ENCODE assay signal across 1 cellular context in the genomic region with DNA sequence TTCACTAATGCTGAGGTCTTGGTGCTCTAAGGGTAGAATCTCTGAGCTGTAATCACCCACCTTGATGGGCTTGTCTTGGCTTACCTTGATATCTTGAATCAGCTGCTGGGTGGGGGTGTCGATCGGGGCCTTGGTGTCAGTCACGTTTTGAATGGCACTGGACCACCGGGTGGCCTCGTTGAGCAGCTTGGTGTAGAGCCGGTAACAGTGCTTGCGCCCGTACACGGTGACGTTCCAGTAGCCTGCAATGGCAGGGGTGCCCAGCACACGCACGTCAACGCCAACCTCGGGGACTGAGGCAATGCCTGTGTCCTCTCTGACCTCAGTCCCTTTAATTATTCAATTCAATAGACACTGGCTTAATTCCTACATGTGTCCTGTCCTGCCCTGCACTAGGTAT.
TF ChIP-seq lines count a peak whose summit lies in the region.

No MANE protein-coding gene starts in this region.

TF ChIP-seq in HepG2, 621 proteins besides CTCF, POLR2A, EP300 and RAD21 (continued from another document):
- TF ChIP-seq, protein P1, sequence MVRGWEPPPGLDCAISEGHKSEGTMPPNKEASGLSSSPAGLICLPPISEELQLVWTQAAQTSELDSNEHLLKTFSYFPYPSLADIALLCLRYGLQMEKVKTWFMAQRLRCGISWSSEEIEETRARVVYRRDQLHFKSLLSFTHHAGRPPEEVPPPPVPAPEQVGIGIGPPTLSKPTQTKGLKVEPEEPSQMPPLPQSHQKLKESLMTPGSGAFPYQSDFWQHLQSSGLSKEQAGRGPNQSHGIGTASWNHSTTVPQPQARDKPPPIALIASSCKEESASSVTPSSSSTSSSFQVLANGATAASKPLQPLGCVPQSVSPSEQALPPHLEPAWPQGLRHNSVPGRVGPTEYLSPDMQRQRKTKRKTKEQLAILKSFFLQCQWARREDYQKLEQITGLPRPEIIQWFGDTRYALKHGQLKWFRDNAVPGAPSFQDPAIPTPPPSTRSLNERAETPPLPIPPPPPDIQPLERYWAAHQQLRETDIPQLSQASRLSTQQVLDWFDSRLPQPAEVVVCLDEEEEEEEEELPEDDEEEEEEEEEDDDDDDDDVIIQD (CRISPR knock-in tag; IDR thresholded peaks at IDR 0.05; ENCODE audit: low read depth), result no peak
- TF ChIP-seq SETDB1 (CRISPR knock-in tag; IDR thresholded peaks at IDR 0.05; ENCODE audit: borderline replicate concordance) (no peak), NFE2L2 (IDR thresholded peaks at IDR 0.05; ENCODE audit: low read length) (no peak), TGIF2 (CRISPR knock-in tag; IDR thresholded peaks at IDR 0.05) (no peak), NBN (conservative IDR thresholded peaks at IDR 0.05) (no peak), KLF16 (CRISPR knock-in tag; IDR thresholded peaks at IDR 0.05) (no peak), ZNF883 (CRISPR knock-in tag; IDR thresholded peaks at IDR 0.05; ENCODE audit: not compliant biosample characterization) (no peak), YEATS2 (CRISPR knock-in tag; IDR thresholded peaks at IDR 0.05; ENCODE audit: borderline replicate concordance) (no peak), ZNF781 (CRISPR knock-in tag; IDR thresholded peaks at IDR 0.05; ENCODE audit: borderline replicate concordance, not compliant biosample characterization) (no peak)
- TF ChIP-seq, protein P2, sequence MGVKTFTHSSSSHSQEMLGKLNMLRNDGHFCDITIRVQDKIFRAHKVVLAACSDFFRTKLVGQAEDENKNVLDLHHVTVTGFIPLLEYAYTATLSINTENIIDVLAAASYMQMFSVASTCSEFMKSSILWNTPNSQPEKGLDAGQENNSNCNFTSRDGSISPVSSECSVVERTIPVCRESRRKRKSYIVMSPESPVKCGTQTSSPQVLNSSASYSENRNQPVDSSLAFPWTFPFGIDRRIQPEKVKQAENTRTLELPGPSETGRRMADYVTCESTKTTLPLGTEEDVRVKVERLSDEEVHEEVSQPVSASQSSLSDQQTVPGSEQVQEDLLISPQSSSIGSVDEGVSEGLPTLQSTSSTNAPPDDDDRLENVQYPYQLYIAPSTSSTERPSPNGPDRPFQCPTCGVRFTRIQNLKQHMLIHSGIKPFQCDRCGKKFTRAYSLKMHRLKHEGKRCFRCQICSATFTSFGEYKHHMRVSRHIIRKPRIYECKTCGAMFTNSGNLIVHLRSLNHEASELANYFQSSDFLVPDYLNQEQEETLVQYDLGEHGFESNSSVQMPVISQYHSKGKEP (CRISPR knock-in tag; IDR thresholded peaks at IDR 0.05), result no peak
TF ChIP-seq in HepG2: peak in this region for 0.
